1 cellular context compared by ENCODE assay signal in genomic region chr16:57667526-57668258, GRCh38.
TF ChIP-seq lines count a peak whose summit lies in the region.

No MANE protein-coding gene starts in this region.

TF ChIP-seq in liver, 16 proteins besides CTCF, POLR2A, EP300 and RAD21 (continued from another document):
- TF ChIP-seq, protein P1, sequence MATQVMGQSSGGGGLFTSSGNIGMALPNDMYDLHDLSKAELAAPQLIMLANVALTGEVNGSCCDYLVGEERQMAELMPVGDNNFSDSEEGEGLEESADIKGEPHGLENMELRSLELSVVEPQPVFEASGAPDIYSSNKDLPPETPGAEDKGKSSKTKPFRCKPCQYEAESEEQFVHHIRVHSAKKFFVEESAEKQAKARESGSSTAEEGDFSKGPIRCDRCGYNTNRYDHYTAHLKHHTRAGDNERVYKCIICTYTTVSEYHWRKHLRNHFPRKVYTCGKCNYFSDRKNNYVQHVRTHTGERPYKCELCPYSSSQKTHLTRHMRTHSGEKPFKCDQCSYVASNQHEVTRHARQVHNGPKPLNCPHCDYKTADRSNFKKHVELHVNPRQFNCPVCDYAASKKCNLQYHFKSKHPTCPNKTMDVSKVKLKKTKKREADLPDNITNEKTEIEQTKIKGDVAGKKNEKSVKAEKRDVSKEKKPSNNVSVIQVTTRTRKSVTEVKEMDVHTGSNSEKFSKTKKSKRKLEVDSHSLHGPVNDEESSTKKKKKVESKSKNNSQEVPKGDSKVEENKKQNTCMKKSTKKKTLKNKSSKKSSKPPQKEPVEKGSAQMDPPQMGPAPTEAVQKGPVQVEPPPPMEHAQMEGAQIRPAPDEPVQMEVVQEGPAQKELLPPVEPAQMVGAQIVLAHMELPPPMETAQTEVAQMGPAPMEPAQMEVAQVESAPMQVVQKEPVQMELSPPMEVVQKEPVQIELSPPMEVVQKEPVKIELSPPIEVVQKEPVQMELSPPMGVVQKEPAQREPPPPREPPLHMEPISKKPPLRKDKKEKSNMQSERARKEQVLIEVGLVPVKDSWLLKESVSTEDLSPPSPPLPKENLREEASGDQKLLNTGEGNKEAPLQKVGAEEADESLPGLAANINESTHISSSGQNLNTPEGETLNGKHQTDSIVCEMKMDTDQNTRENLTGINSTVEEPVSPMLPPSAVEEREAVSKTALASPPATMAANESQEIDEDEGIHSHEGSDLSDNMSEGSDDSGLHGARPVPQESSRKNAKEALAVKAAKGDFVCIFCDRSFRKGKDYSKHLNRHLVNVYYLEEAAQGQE (IDR thresholded peaks at IDR 0.05) = no peak
- TF ChIP-seq ZBTB33 (IDR thresholded peaks at IDR 0.05) (no peak), FOXA2 (IDR thresholded peaks at IDR 0.05) (no peak), SP1 (IDR thresholded peaks at IDR 0.05) (peak; percentile 82), GABPA (IDR thresholded peaks at IDR 0.05 in 1 of 2, conservative IDR thresholded peaks at IDR 0.05 in 1 of 2) (peak in 1 of 2 donors; percentile 63), FOXA1 (IDR thresholded peaks at IDR 0.05) (no peak), JUND (IDR thresholded peaks at IDR 0.05) (peak in 1 of 2 donors; percentile 69), YY1 (IDR thresholded peaks at IDR 0.05) (no peak), NR2F2 (IDR thresholded peaks at IDR 0.05) (no peak), HNF4G (IDR thresholded peaks at IDR 0.05) (no peak)
TF ChIP-seq in liver: peak in this region for 6.
